ENCODE assay signal across 18 cellular contexts in genomic region chr1:162087574-162087973, GRCh38. TPM values are rescaled to one million over a fixed set of nuclear protein-coding genes. Genes with fewer than 3 reads are reported as not detected.
"Had no signal": no experiment of that assay in that cellular context is flagged by ENCODE, and none has a peak within 500 bp of the region (broad histone marks: within the 10 kb centered on the region; RNA-seq: fewer than 3 reads in every experiment).

No MANE protein-coding gene starts in this region.

- H3K4me3 Mint-ChIP-seq: dendritic cell treated with granulocyte-macrophage colony-stimulating factor and Interleukin-4, amounts not matched to agents 40 ng/mL and 50 ng/mL, for 4 days; naive thymus-derived CD4-positive, alpha-beta T cell had no signal

- H3K27me3 ChIP-seq: neutrophil, sigmoid colon, stomach had no signal

- H3K27ac ChIP-seq: neutrophil, psoas muscle, skin epidermis, stomach, thoracic aorta had no signal

- H3K27ac Mint-ChIP-seq: dendritic cell treated with granulocyte-macrophage colony-stimulating factor and Interleukin-4, amounts not matched to agents 40 ng/mL and 50 ng/mL, for 4 days; naive thymus-derived CD4-positive, alpha-beta T cell had no signal

- H3K4me3 ChIP-seq: psoas muscle, sigmoid colon, skin epidermis, stomach, thoracic aorta had no signal

- H3K9me3 Mint-ChIP-seq: dendritic cell treated with granulocyte-macrophage colony-stimulating factor and Interleukin-4, amounts not matched to agents 40 ng/mL and 50 ng/mL, for 4 days had no signal

- DNase-seq: cerebellar nuclear complex; erythroblast; foreskin melanocyte; hippocampal formation; left ventricle myocardium superior; mammary epithelial cell; naive thymus-derived CD4-positive, alpha-beta T cell; psoas muscle; sigmoid colon; stimulated activated naive CD4-positive, alpha-beta T cell; stomach; substantia nigra; trophoblast cell had no signal

- H3K4me1 ChIP-seq: psoas muscle had no signal

- ATAC-seq: left ventricle myocardium superior; naive thymus-derived CD4-positive, alpha-beta T cell; psoas muscle had no signal

- H3K9me3 ChIP-seq: neutrophil, psoas muscle, sigmoid colon, stomach, thoracic aorta had no signal

- H3K36me3 ChIP-seq: neutrophil, sigmoid colon, stomach, thoracic aorta had no signal

RNA-seq across cellular contexts. Expression of gene NOS1AP, which starts 18.1 kb away (rescaled TPM):
- total RNA-seq: osteoblast had no signal
- polyA plus RNA-seq: naive thymus-derived CD4-positive, alpha-beta T cell had no signal
